In the genomic region with DNA sequence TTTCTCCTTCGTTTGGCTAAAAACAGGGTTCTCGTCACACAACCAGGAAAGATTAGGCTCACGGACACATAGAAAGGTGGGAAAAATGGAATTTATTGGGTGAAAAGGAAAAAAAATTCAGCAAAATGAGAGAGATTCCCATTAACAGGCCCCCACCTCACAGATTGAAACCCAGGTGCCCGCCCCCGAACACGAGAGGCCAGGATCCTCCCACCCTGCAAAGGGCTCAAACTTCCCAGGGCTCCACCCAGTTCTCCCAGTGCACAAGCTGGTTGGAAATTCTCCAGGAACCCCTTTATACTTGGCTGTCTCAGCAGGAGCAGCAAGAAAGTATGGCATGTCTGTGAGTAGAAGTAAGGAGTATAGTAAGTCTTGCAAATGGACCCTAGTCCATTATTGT, we compare ENCODE assay signal across 23 cellular contexts.
"Had no signal": no experiment of that assay in that cellular context is flagged by ENCODE, and none has a peak within 500 bp of the region (broad histone marks: within the 10 kb centered on the region; RNA-seq: fewer than 3 reads in every experiment).

No MANE protein-coding gene starts in this region.

- H3K27me3 ChIP-seq: dorsolateral prefrontal cortex, esophagus muscularis mucosa, gastrocnemius medialis, heart right ventricle, left lung had no signal

- H3K4me1 ChIP-seq: esophagus muscularis mucosa, gastrocnemius medialis, heart right ventricle, left lung, lower lobe of right lung had no signal

- FAIRE-seq: colon, endothelial cell of umbilical vein, islet of Langerhans, keratinocyte had no signal

- H3K36me3 ChIP-seq: esophagus muscularis mucosa, gastrocnemius medialis, heart right ventricle, left lung, lower lobe of right lung had no signal

- DNase-seq: cerebellar nuclear complex; dermis blood vessel endothelial cell; dorsolateral prefrontal cortex; effector CD4-positive, alpha-beta T cell; effector memory CD4-positive, alpha-beta T cell; foreskin fibroblast; gastrocnemius medialis; glutamatergic neuron; head of caudate nucleus; heart right ventricle; hippocampal formation; left cardiac atrium; left lung; left ventricle myocardium superior; lower lobe of right lung; mucosa of descending colon had no signal

- H3K9me3 ChIP-seq: gastrocnemius medialis, mucosa of descending colon had no signal

- H3K27ac Mint-ChIP-seq: mesothelial cell of epicardium had no signal

- H3K36me3 Mint-ChIP-seq: mesothelial cell of epicardium had no signal

- H3K27ac ChIP-seq: coronary artery, dorsolateral prefrontal cortex, esophagus muscularis mucosa, gastrocnemius medialis, heart right ventricle, left lung, lower lobe of right lung had no signal

- H3K4me3 Mint-ChIP-seq: mesothelial cell of epicardium had no signal

- H3K4me3 ChIP-seq: coronary artery, dorsolateral prefrontal cortex, esophagus muscularis mucosa, gastrocnemius medialis, heart right ventricle, left lung, lower lobe of right lung, mucosa of descending colon had no signal
